In genomic region chr17:28862497-28862896, GRCh38 we compare ENCODE assay signal across 23 cellular contexts. TPM values are rescaled to one million over a fixed set of nuclear protein-coding genes. Genes with fewer than 3 reads are reported as not detected.
DNase-seq lines count a peak whose midpoint lies in the region; ATAC-seq and TF ChIP-seq lines count a peak whose summit lies in the region.
"Had no signal": no experiment of that assay in that cellular context is flagged by ENCODE, and none has a peak within 500 bp of the region (broad histone marks: within the 10 kb centered on the region; RNA-seq: fewer than 3 reads in every experiment).

No MANE protein-coding gene starts in this region.

- no peak for TF ChIP-seq CTCF in nephron progenitor cell (IDR thresholded peaks at IDR 0.05)

- no peak overlapping the region for H3K18ac ChIP-seq in mesenchymal stem cell (ENCODE audit: low read depth in 1 of 2, low read length in 2 of 2)

- DNase-seq in CD8-positive, alpha-beta memory T cell, result no peak
- no peak for DNase-seq in nephron progenitor cell
- DNase-seq in occipital lobe (lab: John Stamatoyannopoulos, UW), result no peak
- no peak for DNase-seq in mesenchymal stem cell
- DNase-seq: ACHN; CD4-positive, alpha-beta T cell; GOT3; HCEC 1CT; KBM-7; NCI-H1092; NCI-H1436; NCI-H187 treated with DMSO at 0.1 percent for 48 hours; NCI-H2107; NCI-H446 treated with DMSO at 0.1 percent for 48 hours; NCI-H526 treated with DMSO at 0.1 percent for 48 hours; PC-9; RPMI8226; SHP77 treated with DMSO at 0.1 percent for 48 hours had no signal

- H3K36me3 Mint-ChIP-seq in CD8-positive, alpha-beta memory T cell, result peaks cover 0 to 31% (median 12%) of the 10 kb centered on the region in 3 donors
- H3K36me3 Mint-ChIP-seq in activated T-helper 17 cell treated with anti-CD3 and anti-CD28 coated beads, Interleukin-2, amount 50 U/mL, for 72 hours (ENCODE audit: low read depth), result peaks cover 48% of the 10 kb centered on the region
- H3K36me3 Mint-ChIP-seq in nephron progenitor cell (ENCODE audit: low read depth), result peaks cover 23% of the 10 kb centered on the region

- H3K27me3 Mint-ChIP-seq in CD8-positive, alpha-beta memory T cell, result no peaks in the 10 kb centered on the region
- no peaks in the 10 kb centered on the region for H3K27me3 Mint-ChIP-seq in activated T-helper 17 cell treated with anti-CD3 and anti-CD28 coated beads, Interleukin-2, amount 50 U/mL, for 72 hours
- peaks cover 13% of the 10 kb centered on the region for H3K27me3 Mint-ChIP-seq in nephron progenitor cell (ENCODE audit: low read depth, poor library complexity)
- H3K27me3 Mint-ChIP-seq: CD4-positive, alpha-beta T cell had no signal

- H3K4me1 Mint-ChIP-seq in CD8-positive, alpha-beta memory T cell, result peaks cover 0 to 5% (median 0%) of the 10 kb centered on the region in 3 donors
- H3K4me1 Mint-ChIP-seq in activated T-helper 17 cell treated with anti-CD3 and anti-CD28 coated beads, Interleukin-2, amount 50 U/mL, for 72 hours, result peaks cover 7% of the 10 kb centered on the region
- H3K4me1 Mint-ChIP-seq in nephron progenitor cell, result peaks cover 2% of the 10 kb centered on the region

- no peak overlapping the region for H3K9ac ChIP-seq in HUES6 (ENCODE audit: low read length)
- no peak overlapping the region for H3K9ac ChIP-seq in mesenchymal stem cell (ENCODE audit: low read length)
- H3K9ac ChIP-seq: BLaER1 had no signal

- no peak overlapping the region for H3K14ac ChIP-seq in mesenchymal stem cell (ENCODE audit: low read length in 2 of 2)

- CTCF ChIA-PET in CD8-positive, alpha-beta memory T cell (lab: Charles Lee), result interaction anchor here (1.4 kb wide), 1 partner anchor 13 kb away, joined by 6 read pairs; no protein-coding TSS in a partner anchor

- H2BK5ac ChIP-seq in mesenchymal stem cell (ENCODE audit: low read depth, low read length, poor library complexity, severe bottlenecking), result no peak overlapping the region

- H3K9me3 ChIP-seq in CD8-positive, alpha-beta memory T cell (ENCODE audit: low read length), result no peaks in the 10 kb centered on the region
- no peaks in the 10 kb centered on the region for H3K9me3 ChIP-seq in HUES6 (ENCODE audit: control insufficient read depth, insufficient read depth, low read depth, low read length)
- no peaks in the 10 kb centered on the region for H3K9me3 ChIP-seq in mesenchymal stem cell (ENCODE audit: control insufficient read depth, low read length)
- H3K9me3 ChIP-seq: BLaER1 had no signal

- no peak for ATAC-seq in activated T-helper 17 cell treated with anti-CD3 and anti-CD28 coated beads, Interleukin-2, amount 50 U/mL, for 72 hours (replicated peaks)
- no peak for ATAC-seq in HG03097 (IDR thresholded peaks at IDR 0.05; ENCODE audit: low FRiP score, unreplicated experiment)

- H3K4me1 ChIP-seq in CD8-positive, alpha-beta memory T cell (ENCODE audit: insufficient read depth, low read length), result no peaks in the 10 kb centered on the region
- H3K4me1 ChIP-seq in HUES6 (ENCODE audit: control insufficient read depth, insufficient read depth, low read length) (peaks cover 14% of the 10 kb centered on the region), mesenchymal stem cell (ENCODE audit: control insufficient read depth, insufficient read depth, low read depth, low read length) (peaks cover 2% of the 10 kb centered on the region)
- H3K4me1 ChIP-seq: BLaER1 had no signal

- no peak overlapping the region for H4K91ac ChIP-seq in mesenchymal stem cell (ENCODE audit: low read length)

- peak overlapping the region in 3 of 8 donors; percentile 33 to 53 (median 39) for H3K27ac Mint-ChIP-seq in CD8-positive, alpha-beta memory T cell
- H3K27ac Mint-ChIP-seq in activated T-helper 17 cell treated with anti-CD3 and anti-CD28 coated beads, Interleukin-2, amount 50 U/mL, for 72 hours, result peak overlapping the region; percentile 47
- peak overlapping the region; percentile 90 for H3K27ac Mint-ChIP-seq in nephron progenitor cell
- H3K27ac Mint-ChIP-seq: CD4-positive, alpha-beta T cell had no signal

- no peak overlapping the region for H3K23ac ChIP-seq in mesenchymal stem cell (ENCODE audit: low read length in 2 of 2)

- no peak overlapping the region for H3K4me2 ChIP-seq in mesenchymal stem cell (ENCODE audit: low read length, poor library complexity, severe bottlenecking)
- H3K4me2 ChIP-seq: BLaER1, PC-9 had no signal

- H4K8ac ChIP-seq in mesenchymal stem cell (ENCODE audit: low read length), result no peak overlapping the region

- H2AK5ac ChIP-seq in mesenchymal stem cell (ENCODE audit: low read length, severe bottlenecking), result no peak overlapping the region

- peaks cover 17% of the 10 kb centered on the region for H3K36me3 ChIP-seq in CD8-positive, alpha-beta memory T cell (ENCODE audit: insufficient read depth, low read length)
- H3K36me3 ChIP-seq in HUES6 (ENCODE audit: control insufficient read depth, insufficient read depth, low read length), result peaks cover 24% of the 10 kb centered on the region
- peaks cover 31 to 40% of the 10 kb centered on the region in 2 experiments for H3K36me3 ChIP-seq in mesenchymal stem cell (ENCODE audit: control insufficient read depth in 1 of 2, insufficient read depth in 2 of 2, low read depth in 1 of 2, low read length in 2 of 2)

- H2BK12ac ChIP-seq in mesenchymal stem cell (ENCODE audit: low read length in 2 of 2), result no peak overlapping the region

- H3K4ac ChIP-seq in mesenchymal stem cell (ENCODE audit: low read depth in 1 of 2, low read length in 2 of 2), result peak overlapping the region in 1 of 2 experiments; percentile 58

- H3K4me3 ChIP-seq in CD8-positive, alpha-beta memory T cell (ENCODE audit: low read length), result no peak overlapping the region
- no peak overlapping the region for H3K4me3 ChIP-seq in HUES6 (ENCODE audit: low read depth, low read length)
- H3K4me3 ChIP-seq in mesenchymal stem cell (ENCODE audit: insufficient read depth in 1 of 2, low read depth in 1 of 2, low read length in 2 of 2), result no peak overlapping the region
- H3K4me3 ChIP-seq: BLaER1, PC-9, SK-N-MC had no signal

- peaks cover 3% of the 10 kb centered on the region for H3K79me1 ChIP-seq in mesenchymal stem cell (replicated peaks; ENCODE audit: low read length, poor library complexity, severe bottlenecking)

- peak overlapping the region; percentile 65 for H3K27ac ChIP-seq in CD8-positive, alpha-beta memory T cell (ENCODE audit: low read depth, low read length)
- H3K27ac ChIP-seq in HUES6 (ENCODE audit: low read depth, low read length) (peak overlapping the region; percentile 18; the same call in 1 of the 2 replicates), mesenchymal stem cell (ENCODE audit: low read length, poor library complexity, severe bottlenecking) (no peak overlapping the region)
- H3K27ac ChIP-seq: BLaER1, PC-9, SK-N-MC had no signal

- POLR2A ChIA-PET in CD8-positive, alpha-beta memory T cell (lab: Charles Lee), result no interaction called here

- 100% methylated on average over 2 of the region's 3 CpGs for WGBS in mesenchymal stem cell

- no peak overlapping the region for H2AFZ ChIP-seq in mesenchymal stem cell (ENCODE audit: low read depth, low read length)
- H2AFZ ChIP-seq: PC-9 had no signal

- H3K4me3 Mint-ChIP-seq in CD8-positive, alpha-beta memory T cell, result peak overlapping the region in 1 of 7 donors; percentile 22
- H3K4me3 Mint-ChIP-seq in activated T-helper 17 cell treated with anti-CD3 and anti-CD28 coated beads, Interleukin-2, amount 50 U/mL, for 72 hours, result no peak overlapping the region
- no peak overlapping the region for H3K4me3 Mint-ChIP-seq in nephron progenitor cell
- H3K4me3 Mint-ChIP-seq: CD4-positive, alpha-beta T cell had no signal

- H3K9me3 Mint-ChIP-seq in CD8-positive, alpha-beta memory T cell, result no peaks in the 10 kb centered on the region
- no peaks in the 10 kb centered on the region for H3K9me3 Mint-ChIP-seq in activated T-helper 17 cell treated with anti-CD3 and anti-CD28 coated beads, Interleukin-2, amount 50 U/mL, for 72 hours
- H3K9me3 Mint-ChIP-seq in nephron progenitor cell, result no peaks in the 10 kb centered on the region
- H3K9me3 Mint-ChIP-seq: CD4-positive, alpha-beta T cell had no signal

- no peak overlapping the region for H2BK120ac ChIP-seq in mesenchymal stem cell (ENCODE audit: low read depth, low read length)

- no peak overlapping the region for H2BK15ac ChIP-seq in mesenchymal stem cell (ENCODE audit: low read depth, poor library complexity, severe bottlenecking)

- H3K27me3 ChIP-seq in CD8-positive, alpha-beta memory T cell (ENCODE audit: insufficient read depth, low read length, poor library complexity, severe bottlenecking), result no peaks in the 10 kb centered on the region
- H3K27me3 ChIP-seq in HUES6 (ENCODE audit: control insufficient read depth, insufficient read depth, low read length), result no peaks in the 10 kb centered on the region
- H3K27me3 ChIP-seq in mesenchymal stem cell (ENCODE audit: control insufficient read depth in 1 of 2, insufficient read depth in 1 of 2, low read length in 2 of 2), result no peaks in the 10 kb centered on the region
- H3K27me3 ChIP-seq: BLaER1 had no signal

RNA-seq across cellular contexts. Expression of gene ERAL1, which starts 7.7 kb away (rescaled TPM):
- 10 to 100 TPM; 84.1 to 86.2 TPM for total RNA-seq in CD8-positive, alpha-beta memory T cell
- 44.7 TPM for polyA plus RNA-seq in CD8-positive, alpha-beta memory T cell
- 10 to 100 TPM; 38.2 to 60.2 TPM for total RNA-seq in activated T-helper 17 cell treated with anti-CD3 and anti-CD28 coated beads, Interleukin-2, amount 50 U/mL, for 72 hours
- 21.8 TPM for total RNA-seq in occipital lobe
- 25.6 TPM for polyA plus RNA-seq in mesenchymal stem cell (2013, experiment 1 of 2)
- polyA plus RNA-seq in mesenchymal stem cell (2013, experiment 2 of 2), result 25.3 TPM

RNA-seq across cellular contexts. Expression of gene FAM222B, which starts 19.9 kb away (rescaled TPM):
- 10 to 100 TPM; 20.6 to 21.5 TPM for total RNA-seq in CD8-positive, alpha-beta memory T cell
- polyA plus RNA-seq in CD8-positive, alpha-beta memory T cell, result 19.3 TPM
- 10 to 100 TPM; 18.7 to 25.1 TPM for total RNA-seq in activated T-helper 17 cell treated with anti-CD3 and anti-CD28 coated beads, Interleukin-2, amount 50 U/mL, for 72 hours
- 2.7 TPM for total RNA-seq in occipital lobe
- polyA plus RNA-seq in mesenchymal stem cell (2013, experiment 1 of 2), result 44.5 TPM
- polyA plus RNA-seq in mesenchymal stem cell (2013, experiment 2 of 2), result 42.8 TPM

RNA-seq across cellular contexts. Expression of gene FLOT2, which starts 35.0 kb away (rescaled TPM):
- 100 to 1,000 TPM; 113 to 115 TPM for total RNA-seq in CD8-positive, alpha-beta memory T cell
- polyA plus RNA-seq in CD8-positive, alpha-beta memory T cell, result 268 TPM
- 100 to 1,000 TPM in 1 of 2 donors, 10 to 100 TPM in 1; 85.8 to 113 TPM for total RNA-seq in activated T-helper 17 cell treated with anti-CD3 and anti-CD28 coated beads, Interleukin-2, amount 50 U/mL, for 72 hours
- total RNA-seq in occipital lobe, result 20.0 TPM
- 70.2 TPM for polyA plus RNA-seq in mesenchymal stem cell (2013, experiment 1 of 2)
- 65.0 TPM for polyA plus RNA-seq in mesenchymal stem cell (2013, experiment 2 of 2)

RNA-seq across cellular contexts. Expression of gene DHRS13, which starts 40.4 kb away (rescaled TPM):
- total RNA-seq in CD8-positive, alpha-beta memory T cell, result 10 to 100 TPM; 32.6 to 34.7 TPM
- 26.5 TPM for polyA plus RNA-seq in CD8-positive, alpha-beta memory T cell
- 10 to 100 TPM; 24.9 to 82.1 TPM for total RNA-seq in activated T-helper 17 cell treated with anti-CD3 and anti-CD28 coated beads, Interleukin-2, amount 50 U/mL, for 72 hours
- total RNA-seq in occipital lobe, result 27.1 TPM
- polyA plus RNA-seq in mesenchymal stem cell (2013, experiment 1 of 2), result 1.8 TPM
- 1.7 TPM for polyA plus RNA-seq in mesenchymal stem cell (2013, experiment 2 of 2)
